ENCODE assay signal across 9 cellular contexts in genomic region chr3:185423178-185423577, GRCh38.
DNase-seq lines count a peak whose midpoint lies in the region; ATAC-seq, FAIRE-seq and TF ChIP-seq lines count a peak whose summit lies in the region.
"Had no signal": no experiment of that assay in that cellular context is flagged by ENCODE, and none has a peak within 500 bp of the region (broad histone marks: within the 10 kb centered on the region; RNA-seq: fewer than 3 reads in every experiment).

No MANE protein-coding gene starts in this region.

- H3K27ac ChIP-seq in KMS-11 (peak overlapping the region; percentile 53), neuronal stem cell (replicated peaks; ENCODE audit: low read length) (no peak overlapping the region)

- no peak overlapping the region for H3K23ac ChIP-seq in neuronal stem cell (ENCODE audit: low read depth, low read length, poor library complexity)

- H3K14ac ChIP-seq in neuronal stem cell (ENCODE audit: low read length) = no peak overlapping the region

- H4K91ac ChIP-seq in neuronal stem cell (ENCODE audit: low read depth, low read length, poor library complexity) = no peak overlapping the region

- TF ChIP-seq CTCF in KMS-11 (conservative IDR thresholded peaks at IDR 0.05; ENCODE audit: low read depth, low read length) = no peak

- no peaks in the 10 kb centered on the region for H3K79me1 ChIP-seq in neuronal stem cell (ENCODE audit: low read depth, low read length)

- H3K9me3 ChIP-seq in neuronal stem cell (replicated peaks in 1 of 2; ENCODE audit: control insufficient read depth in 2 of 2, insufficient read depth in 1 of 2, low read depth in 1 of 2, low read length in 2 of 2) = no peaks in the 10 kb centered on the region

- peaks cover 24% of the 10 kb centered on the region for H3K4me1 ChIP-seq in KMS-11 (ENCODE audit: low read depth, poor library complexity, severe bottlenecking)
- peaks cover 0 to 2% of the 10 kb centered on the region in 2 donors for H3K4me1 ChIP-seq in neuronal stem cell (ENCODE audit: control insufficient read depth in 2 of 2, insufficient read depth in 1 of 2, low read depth in 1 of 2, low read length in 2 of 2)

- H3K36me3 ChIP-seq in KMS-11 (ENCODE audit: insufficient read depth) (no peaks in the 10 kb centered on the region), neuronal stem cell (replicated peaks in 1 of 2; ENCODE audit: control insufficient read depth in 2 of 2, insufficient read depth in 2 of 2, low read length in 2 of 2) (no peaks in the 10 kb centered on the region)

- H2BK5ac ChIP-seq in neuronal stem cell (ENCODE audit: low read length) = no peak overlapping the region

- peak; percentile 35 for FAIRE-seq in GM19239 (lab: Jason Lieb, UNC)
- FAIRE-seq: islet of Langerhans had no signal

- WGBS in neuronal stem cell (ENCODE audit: extremely low coverage in 2 of 2, insufficient read length in 2 of 2, insufficient replicate concordance in 1 of 2), 2 donors = no CpG with 5 or more reads among the region's 3 CpGs

- H2BK120ac ChIP-seq in neuronal stem cell (ENCODE audit: low read depth, low read length) = no peak overlapping the region

- no peak overlapping the region for H2AK5ac ChIP-seq in neuronal stem cell (ENCODE audit: low read depth, low read length)

- H4K8ac ChIP-seq in neuronal stem cell (ENCODE audit: low read depth, low read length) = no peak overlapping the region

- ATAC-seq in HG03565 (IDR thresholded peaks at IDR 0.05; ENCODE audit: unreplicated experiment) = no peak

- no peak overlapping the region for H2BK15ac ChIP-seq in neuronal stem cell (ENCODE audit: low read length)

- DNase-seq in GM19239 (ENCODE audit: insufficient read length, low spot score) (no peak), amniotic epithelial cell (ENCODE audit: low read depth) (peak; percentile 28), neuronal stem cell (ENCODE audit: low spot score) (no peak), amygdala (lab: John Stamatoyannopoulos, UW) (no peak), inferior parietal cortex (ENCODE audit: extremely low spot score) (no peak), NCI-H1694 (lab: John Stamatoyannopoulos, UW) (no peak)

- H3K79me2 ChIP-seq in KMS-11 (ENCODE audit: insufficient read depth, low read depth) = no peaks in the 10 kb centered on the region

- H3K4ac ChIP-seq in neuronal stem cell (ENCODE audit: low read length) = no peak overlapping the region

- peak overlapping the region; percentile 53; the same call in 1 of the 2 replicates for H2AFZ ChIP-seq in KMS-11 (ENCODE audit: low read depth)
- peak overlapping the region; percentile 41 for H2AFZ ChIP-seq in neuronal stem cell (ENCODE audit: low read length)

- H3K27me3 ChIP-seq in KMS-11 (ENCODE audit: insufficient read depth, low read depth) = no peaks in the 10 kb centered on the region
- H3K27me3 ChIP-seq in neuronal stem cell (ENCODE audit: control insufficient read depth in 3 of 3, insufficient read depth in 3 of 3, low read depth in 1 of 3, low read length in 3 of 3) = no peaks in the 10 kb centered on the region

- H3K9ac ChIP-seq in KMS-11 (peak overlapping the region; percentile 26; the same call in 1 of the 2 replicates), neuronal stem cell (ENCODE audit: low read depth, low read length, poor library complexity) (no peak overlapping the region)

- peak overlapping the region; percentile 39; the same call in 1 of the 2 replicates for H3K4me2 ChIP-seq in KMS-11
- H3K4me2 ChIP-seq in neuronal stem cell (ENCODE audit: insufficient read depth, low read length, poor library complexity, severe bottlenecking) = no peak overlapping the region

- H2BK12ac ChIP-seq in neuronal stem cell (ENCODE audit: low read length) = no peak overlapping the region

- no peaks in the 10 kb centered on the region for H4K20me1 ChIP-seq in KMS-11 (ENCODE audit: insufficient read depth)

- no peak overlapping the region for H3K4me3 ChIP-seq in KMS-11 (IDR thresholded peaks at IDR 0.05; ENCODE audit: insufficient read depth, low read depth, low read length)
- no peak overlapping the region for H3K4me3 ChIP-seq in neuronal stem cell (ENCODE audit: low read length in 2 of 2)

- H3K18ac ChIP-seq in neuronal stem cell (ENCODE audit: low read length) = no peak overlapping the region
